ENCODE assay signal across 11 cellular contexts in genomic region chr18:9535430-9535972, GRCh38.
A peak's percentile ranks its signal among the peaks of the same experiment; 100 is the strongest.
DNase-seq lines count a peak whose midpoint lies in the region; ATAC-seq and TF ChIP-seq lines count a peak whose summit lies in the region.
"Had no signal": no experiment of that assay in that cellular context is flagged by ENCODE, and none has a peak within 500 bp of the region (broad histone marks: within the 10 kb centered on the region; RNA-seq: fewer than 3 reads in every experiment).

No MANE protein-coding gene starts in this region.

- peaks cover 0 to 10% (median 7%) of the 10 kb centered on the region in 5 donors for H3K4me1 ChIP-seq in subcutaneous abdominal adipose tissue (ENCODE audit: control insufficient read depth in 5 of 5, insufficient read depth in 5 of 5, low read length in 5 of 5)

- H3K27ac ChIP-seq in layer of hippocampus (ENCODE audit: low read depth, low read length) (peak overlapping the region; percentile 79), subcutaneous abdominal adipose tissue (ENCODE audit: low read depth, low read length) (no peak overlapping the region)

- TF ChIP-seq CTCF in HFFc6 (IDR thresholded peaks at IDR 0.05): no peak

- H3K4me3 ChIP-seq in subcutaneous abdominal adipose tissue (ENCODE audit: low read depth in 1 of 5, low read length in 5 of 5): peak overlapping the region in 4 of 5 donors; percentile 19 to 38 (median 26)

- H3K27me3 ChIP-seq in layer of hippocampus (ENCODE audit: control insufficient read depth, insufficient read depth, low read length) (no peaks in the 10 kb centered on the region), subcutaneous abdominal adipose tissue (ENCODE audit: control insufficient read depth in 5 of 5, insufficient read depth in 4 of 5, low read length in 5 of 5) (no peaks in the 10 kb centered on the region)

- peaks cover 0 to 87% (median 71%) of the 10 kb centered on the region in 5 donors for H3K36me3 ChIP-seq in subcutaneous abdominal adipose tissue (ENCODE audit: control insufficient read depth in 5 of 5, insufficient read depth in 5 of 5, low read length in 5 of 5)

- peak overlapping the region; percentile 81 for H3K4me3 Mint-ChIP-seq in HFFc6
- no peak overlapping the region for H3K4me3 Mint-ChIP-seq in activated CD4-positive, alpha-beta memory T cell treated with anti-CD3 and anti-CD28 coated beads, Interleukin-2, amount 10 ng/mL, durations not matched to agents 7 days and 5 days
- H3K4me3 Mint-ChIP-seq: activated CD8-positive, alpha-beta T cell treated with anti-CD3 and anti-CD28 coated beads for 36 hours had no signal

- no peaks in the 10 kb centered on the region for H3K9me3 ChIP-seq in subcutaneous abdominal adipose tissue (ENCODE audit: control insufficient read depth in 5 of 5, low read length in 5 of 5)

- H3K27ac Mint-ChIP-seq in HFFc6: peak overlapping the region; percentile 92
- no peak overlapping the region for H3K27ac Mint-ChIP-seq in activated CD4-positive, alpha-beta memory T cell treated with anti-CD3 and anti-CD28 coated beads, Interleukin-2, amount 10 ng/mL, durations not matched to agents 7 days and 5 days
- H3K27ac Mint-ChIP-seq: activated CD8-positive, alpha-beta T cell treated with anti-CD3 and anti-CD28 coated beads for 36 hours had no signal

- POLR2A ChIA-PET in activated CD4-positive, alpha-beta memory T cell treated with anti-CD3 and anti-CD28 coated beads, Interleukin-2, amount 10 ng/mL, durations not matched to agents 7 days and 5 days (lab: Charles Lee): no interaction called here

- peaks cover 45% of the 10 kb centered on the region for H3K36me3 Mint-ChIP-seq in HFFc6 (ENCODE audit: low read depth)
- peaks cover 46% of the 10 kb centered on the region for H3K36me3 Mint-ChIP-seq in activated CD4-positive, alpha-beta memory T cell treated with anti-CD3 and anti-CD28 coated beads, Interleukin-2, amount 10 ng/mL, durations not matched to agents 7 days and 5 days (ENCODE audit: low read depth)

- no peak overlapping the region for H3K9ac ChIP-seq in subcutaneous abdominal adipose tissue (ENCODE audit: low read length in 5 of 5)

- H3K9me3 Mint-ChIP-seq in HFFc6: no peaks in the 10 kb centered on the region
- H3K9me3 Mint-ChIP-seq in activated CD4-positive, alpha-beta memory T cell treated with anti-CD3 and anti-CD28 coated beads, Interleukin-2, amount 10 ng/mL, durations not matched to agents 7 days and 5 days: no peaks in the 10 kb centered on the region
- H3K9me3 Mint-ChIP-seq: activated CD8-positive, alpha-beta T cell treated with anti-CD3 and anti-CD28 coated beads for 36 hours had no signal

- peaks cover 71% of the 10 kb centered on the region for H3K4me1 Mint-ChIP-seq in HFFc6 (ENCODE audit: low read depth)
- H3K4me1 Mint-ChIP-seq in activated CD4-positive, alpha-beta memory T cell treated with anti-CD3 and anti-CD28 coated beads, Interleukin-2, amount 10 ng/mL, durations not matched to agents 7 days and 5 days: peaks cover 4% of the 10 kb centered on the region

- CTCF ChIA-PET in activated CD4-positive, alpha-beta memory T cell treated with anti-CD3 and anti-CD28 coated beads, Interleukin-2, amount 10 ng/mL, durations not matched to agents 7 days and 5 days (lab: Charles Lee): no interaction called here

- DNase-seq in HFFc6 (peak; percentile 94), brain pericyte (ENCODE audit: low read depth, low spot score) (peak; percentile 83), DMS153 (lab: John Stamatoyannopoulos, UW) (no peak), DMS153 treated with DMSO at 0.1 percent for 48 hours (lab: John Stamatoyannopoulos, UW; ENCODE audit: unreplicated experiment) (no peak)
- no peak for DNase-seq in activated CD4-positive, alpha-beta memory T cell treated with anti-CD3 and anti-CD28 coated beads, Interleukin-2, amount 10 ng/mL, durations not matched to agents 7 days and 5 days
- DNase-seq: activated CD8-positive, alpha-beta T cell treated with anti-CD3 and anti-CD28 coated beads for 36 hours; cortex of kidney; stimulated activated CD4-positive, alpha-beta T cell treated with anti-CD3 and anti-CD28 coated beads, Interleukin-2, amount 100 ng/mL, for 24 hours had no signal

- no peaks in the 10 kb centered on the region for H3K27me3 Mint-ChIP-seq in HFFc6 (ENCODE audit: insufficient read depth)
- no peaks in the 10 kb centered on the region for H3K27me3 Mint-ChIP-seq in activated CD4-positive, alpha-beta memory T cell treated with anti-CD3 and anti-CD28 coated beads, Interleukin-2, amount 10 ng/mL, durations not matched to agents 7 days and 5 days
- H3K27me3 Mint-ChIP-seq: activated CD8-positive, alpha-beta T cell treated with anti-CD3 and anti-CD28 coated beads for 36 hours had no signal

- no peak for ATAC-seq in GM21619 (IDR thresholded peaks at IDR 0.05; ENCODE audit: unreplicated experiment)
- ATAC-seq: activated CD8-positive, alpha-beta T cell treated with anti-CD3 and anti-CD28 coated beads for 36 hours had no signal

Comparison
In these comparisons a context has a peak if more than half of its experiments do, and no peak if none do; other contexts are left out.
1. DNase-seq: peak in HFFc6 (single experiment) and brain pericyte (single experiment); none in DMS153 (single experiment), DMS153 treated with DMSO at 0.1 percent for 48 hours (single experiment) and activated CD4-positive, alpha-beta memory T cell treated with anti-CD3 and anti-CD28 coated beads, Interleukin-2, amount 10 ng/mL, durations not matched to agents 7 days and 5 days (single experiment).